In genomic region chr20:49785851-49786174, GRCh38 we compare ENCODE assay signal across 1 cellular context.
TF ChIP-seq lines count a peak whose summit lies in the region.

No MANE protein-coding gene starts in this region.

TF ChIP-seq in GM12878, 131 proteins besides CTCF, POLR2A, EP300 and RAD21 (continued from another document and continues in another):
- TF ChIP-seq E2F8 (IDR thresholded peaks at IDR 0.05; ENCODE audit: low read depth, partially characterized antibody) (no peak), PKNOX1 (IDR thresholded peaks at IDR 0.05) (no peak), BRCA1 (IDR thresholded peaks at IDR 0.05; ENCODE audit: low read depth, low read length) (no peak), MXI1 (IDR thresholded peaks at IDR 0.05; ENCODE audit: low read depth, low read length) (peak; percentile 25; the same call in 1 of the 2 replicates), ZNF274 (IDR thresholded peaks at IDR 0.05; ENCODE audit: insufficient read depth, insufficient read length) (no peak), SMARCA5 (IDR thresholded peaks at IDR 0.05) (no peak), ZNF384 (IDR thresholded peaks at IDR 0.05; ENCODE audit: borderline replicate concordance, low read depth, low read length) (no peak), MTA2 (IDR thresholded peaks at IDR 0.05; ENCODE audit: low read depth) (peak; percentile 82), MAX (IDR thresholded peaks at IDR 0.05; ENCODE audit: low read depth, low read length) (no peak), CUX1 (IDR thresholded peaks at IDR 0.05; ENCODE audit: insufficient replicate concordance, low read depth, low read length) (no peak), SPI1 (IDR thresholded peaks at IDR 0.05; ENCODE audit: borderline replicate concordance, insufficient read depth, low read depth, low read length) (0 out of 2 replicates have a peak, but pooled peaks have one; percentile 60), SMAD1 (IDR thresholded peaks at IDR 0.05; ENCODE audit: low read depth, partially characterized antibody) (no peak), FOXM1 (IDR thresholded peaks at IDR 0.05; ENCODE audit: low read depth, low read length) (peak; percentile 81; the same call in 1 of the 2 replicates), SIN3A (IDR thresholded peaks at IDR 0.05; ENCODE audit: low read depth, low read length) (no peak), FOXK2 (IDR thresholded peaks at IDR 0.05) (no peak), POU2F2 (IDR thresholded peaks at IDR 0.05; ENCODE audit: borderline replicate concordance, low read depth, low read length) (peak; percentile 61; the same call in 1 of the 3 replicates), HDAC6 (IDR thresholded peaks at IDR 0.05; ENCODE audit: unreplicated experiment) (no peak), MTA3 (IDR thresholded peaks at IDR 0.05; ENCODE audit: borderline replicate concordance, low read length) (peak; percentile 91; the same call in 1 of the 2 replicates), SMAD5 (IDR thresholded peaks at IDR 0.05; ENCODE audit: low read depth) (no peak), CBX3 (IDR thresholded peaks at IDR 0.05; ENCODE audit: borderline replicate concordance, low read depth) (no peak), ESRRA (IDR thresholded peaks at IDR 0.05; ENCODE audit: low read length) (no peak), HSF1 (IDR thresholded peaks at IDR 0.05; ENCODE audit: low read depth, low read length) (no peak), TARDBP (IDR thresholded peaks at IDR 0.05; ENCODE audit: borderline replicate concordance) (no peak), NR2C1 (IDR thresholded peaks at IDR 0.05) (no peak), HDAC2 (IDR thresholded peaks at IDR 0.05) (no peak), STAT1 (conservative IDR thresholded peaks at IDR 0.05) (no peak), CHD4 (IDR thresholded peaks at IDR 0.05) (no peak), RCOR1 (conservative IDR thresholded peaks at IDR 0.05; ENCODE audit: low read depth, low read length) (no peak), BACH1 (IDR thresholded peaks at IDR 0.05; ENCODE audit: borderline replicate concordance) (no peak; the same call in 1 of the 2 replicates), BCLAF1 (IDR thresholded peaks at IDR 0.05) (no peak), POLR2AphosphoS2 (IDR thresholded peaks at IDR 0.05; ENCODE audit: low read depth, low read length) (no peak), KLF5 (IDR thresholded peaks at IDR 0.05; ENCODE audit: partially characterized antibody) (peak; percentile 34), CREM (IDR thresholded peaks at IDR 0.05; ENCODE audit: low read depth) (peak; percentile 61), ZBED1 (IDR thresholded peaks at IDR 0.05; ENCODE audit: borderline replicate concordance) (peak; percentile 64; the same call in 1 of the 2 replicates), RELA (IDR thresholded peaks at IDR 0.05; ENCODE audit: borderline replicate concordance, partially characterized antibody) (no peak), SREBF1 (IDR thresholded peaks at IDR 0.05; ENCODE audit: low read length) (no peak), SMC3 (IDR thresholded peaks at IDR 0.05; ENCODE audit: borderline replicate concordance, low read length) (no peak)
- TF ChIP-seq, protein P1, sequence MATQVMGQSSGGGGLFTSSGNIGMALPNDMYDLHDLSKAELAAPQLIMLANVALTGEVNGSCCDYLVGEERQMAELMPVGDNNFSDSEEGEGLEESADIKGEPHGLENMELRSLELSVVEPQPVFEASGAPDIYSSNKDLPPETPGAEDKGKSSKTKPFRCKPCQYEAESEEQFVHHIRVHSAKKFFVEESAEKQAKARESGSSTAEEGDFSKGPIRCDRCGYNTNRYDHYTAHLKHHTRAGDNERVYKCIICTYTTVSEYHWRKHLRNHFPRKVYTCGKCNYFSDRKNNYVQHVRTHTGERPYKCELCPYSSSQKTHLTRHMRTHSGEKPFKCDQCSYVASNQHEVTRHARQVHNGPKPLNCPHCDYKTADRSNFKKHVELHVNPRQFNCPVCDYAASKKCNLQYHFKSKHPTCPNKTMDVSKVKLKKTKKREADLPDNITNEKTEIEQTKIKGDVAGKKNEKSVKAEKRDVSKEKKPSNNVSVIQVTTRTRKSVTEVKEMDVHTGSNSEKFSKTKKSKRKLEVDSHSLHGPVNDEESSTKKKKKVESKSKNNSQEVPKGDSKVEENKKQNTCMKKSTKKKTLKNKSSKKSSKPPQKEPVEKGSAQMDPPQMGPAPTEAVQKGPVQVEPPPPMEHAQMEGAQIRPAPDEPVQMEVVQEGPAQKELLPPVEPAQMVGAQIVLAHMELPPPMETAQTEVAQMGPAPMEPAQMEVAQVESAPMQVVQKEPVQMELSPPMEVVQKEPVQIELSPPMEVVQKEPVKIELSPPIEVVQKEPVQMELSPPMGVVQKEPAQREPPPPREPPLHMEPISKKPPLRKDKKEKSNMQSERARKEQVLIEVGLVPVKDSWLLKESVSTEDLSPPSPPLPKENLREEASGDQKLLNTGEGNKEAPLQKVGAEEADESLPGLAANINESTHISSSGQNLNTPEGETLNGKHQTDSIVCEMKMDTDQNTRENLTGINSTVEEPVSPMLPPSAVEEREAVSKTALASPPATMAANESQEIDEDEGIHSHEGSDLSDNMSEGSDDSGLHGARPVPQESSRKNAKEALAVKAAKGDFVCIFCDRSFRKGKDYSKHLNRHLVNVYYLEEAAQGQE (IDR thresholded peaks at IDR 0.05; ENCODE audit: low read depth, low read length), result no peak
- TF ChIP-seq, protein P2, sequence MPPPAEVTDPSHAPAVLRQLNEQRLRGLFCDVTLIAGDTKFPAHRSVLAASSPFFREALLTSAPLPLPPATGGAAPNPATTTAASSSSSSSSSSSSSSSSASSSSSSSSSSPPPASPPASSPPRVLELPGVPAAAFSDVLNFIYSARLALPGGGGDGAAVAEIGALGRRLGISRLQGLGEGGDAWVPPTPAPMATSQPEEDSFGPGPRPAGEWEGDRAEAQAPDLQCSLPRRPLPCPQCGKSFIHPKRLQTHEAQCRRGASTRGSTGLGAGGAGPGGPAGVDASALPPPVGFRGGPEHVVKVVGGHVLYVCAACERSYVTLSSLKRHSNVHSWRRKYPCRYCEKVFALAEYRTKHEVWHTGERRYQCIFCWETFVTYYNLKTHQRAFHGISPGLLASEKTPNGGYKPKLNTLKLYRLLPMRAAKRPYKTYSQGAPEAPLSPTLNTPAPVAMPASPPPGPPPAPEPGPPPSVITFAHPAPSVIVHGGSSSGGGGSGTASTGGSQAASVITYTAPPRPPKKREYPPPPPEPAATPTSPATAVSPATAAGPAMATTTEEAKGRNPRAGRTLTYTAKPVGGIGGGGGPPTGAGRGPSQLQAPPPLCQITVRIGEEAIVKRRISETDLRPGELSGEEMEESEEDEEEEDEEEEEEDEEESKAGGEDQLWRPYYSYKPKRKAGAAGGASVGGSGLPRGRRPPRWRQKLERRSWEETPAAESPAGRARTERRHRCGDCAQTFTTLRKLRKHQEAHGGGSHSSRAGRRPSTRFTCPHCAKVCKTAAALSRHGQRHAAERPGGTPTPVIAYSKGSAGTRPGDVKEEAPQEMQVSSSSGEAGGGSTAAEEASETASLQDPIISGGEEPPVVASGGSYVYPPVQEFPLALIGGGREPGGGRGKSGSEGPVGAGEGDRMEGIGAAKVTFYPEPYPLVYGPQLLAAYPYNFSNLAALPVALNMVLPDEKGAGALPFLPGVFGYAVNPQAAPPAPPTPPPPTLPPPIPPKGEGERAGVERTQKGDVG (CRISPR knock-in tag; IDR thresholded peaks at IDR 0.05), result no peak
